In the genomic region with DNA sequence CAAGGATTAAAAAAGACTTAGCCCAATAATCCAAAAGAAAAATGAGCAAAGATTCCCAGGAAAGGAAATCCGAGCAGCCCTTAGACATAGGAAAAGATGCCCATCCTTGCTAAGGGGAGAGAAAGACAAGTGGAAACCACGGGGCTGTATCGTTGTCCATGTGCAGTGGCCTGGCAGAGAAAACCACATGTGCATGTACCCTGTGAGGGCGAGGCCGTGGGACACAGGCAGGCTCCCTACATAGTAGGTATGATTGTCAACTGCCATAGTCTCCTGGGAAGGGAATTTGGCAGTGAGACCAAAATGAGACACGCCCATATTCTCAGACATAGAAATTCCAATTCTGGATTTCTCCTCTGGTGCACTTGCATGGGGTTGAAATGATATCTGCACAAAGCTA, we compare ENCODE assay signal across 1 cellular context.
TF ChIP-seq lines count a peak whose summit lies in the region.

No MANE protein-coding gene starts in this region.

TF ChIP-seq in H1, 55 proteins besides CTCF, POLR2A, EP300 and RAD21 (continued from another document):
- TF ChIP-seq ATF2 (IDR thresholded peaks at IDR 0.05; ENCODE audit: low read length) (no peak), EZH2 (IDR thresholded peaks at IDR 0.05; ENCODE audit: low read depth, low read length, severe bottlenecking) (no peak), SUZ12 (IDR thresholded peaks at IDR 0.05; ENCODE audit: low read length) (no peak), NANOG (IDR thresholded peaks at IDR 0.05; ENCODE audit: insufficient read depth, low read depth, low read length, poor library complexity, severe bottlenecking) (no peak), PHF8 (conservative IDR thresholded peaks at IDR 0.05; ENCODE audit: low read depth, low read length) (no peak), EGR1 (IDR thresholded peaks at IDR 0.05; ENCODE audit: borderline replicate concordance, low read depth, low read length) (no peak), CREB1 (IDR thresholded peaks at IDR 0.05) (no peak), TAF1 (IDR thresholded peaks at IDR 0.05; ENCODE audit: low read depth, low read length) (no peak), HDAC2 (IDR thresholded peaks at IDR 0.05; ENCODE audit: borderline replicate concordance in 1 of 2, low read depth in 2 of 2, low read length in 2 of 2) (no peak), MAFK (IDR thresholded peaks at IDR 0.05; ENCODE audit: low read depth, low read length) (no peak), NRF1 (IDR thresholded peaks at IDR 0.05; ENCODE audit: low read depth, low read length) (no peak), CHD7 (IDR thresholded peaks at IDR 0.05; ENCODE audit: insufficient replicate concordance, low read length) (no peak), RFX5 (IDR thresholded peaks at IDR 0.05; ENCODE audit: borderline replicate concordance, low read depth, low read length) (no peak), JUND (IDR thresholded peaks at IDR 0.05; ENCODE audit: low read length) (no peak), KDM1A (IDR thresholded peaks at IDR 0.05; ENCODE audit: borderline replicate concordance, low read length) (no peak), CHD2 (IDR thresholded peaks at IDR 0.05; ENCODE audit: low read length) (no peak), GABPA (IDR thresholded peaks at IDR 0.05; ENCODE audit: borderline replicate concordance, insufficient read depth, low read length) (no peak)
